1 cellular context compared by ENCODE assay signal in the genomic region with DNA sequence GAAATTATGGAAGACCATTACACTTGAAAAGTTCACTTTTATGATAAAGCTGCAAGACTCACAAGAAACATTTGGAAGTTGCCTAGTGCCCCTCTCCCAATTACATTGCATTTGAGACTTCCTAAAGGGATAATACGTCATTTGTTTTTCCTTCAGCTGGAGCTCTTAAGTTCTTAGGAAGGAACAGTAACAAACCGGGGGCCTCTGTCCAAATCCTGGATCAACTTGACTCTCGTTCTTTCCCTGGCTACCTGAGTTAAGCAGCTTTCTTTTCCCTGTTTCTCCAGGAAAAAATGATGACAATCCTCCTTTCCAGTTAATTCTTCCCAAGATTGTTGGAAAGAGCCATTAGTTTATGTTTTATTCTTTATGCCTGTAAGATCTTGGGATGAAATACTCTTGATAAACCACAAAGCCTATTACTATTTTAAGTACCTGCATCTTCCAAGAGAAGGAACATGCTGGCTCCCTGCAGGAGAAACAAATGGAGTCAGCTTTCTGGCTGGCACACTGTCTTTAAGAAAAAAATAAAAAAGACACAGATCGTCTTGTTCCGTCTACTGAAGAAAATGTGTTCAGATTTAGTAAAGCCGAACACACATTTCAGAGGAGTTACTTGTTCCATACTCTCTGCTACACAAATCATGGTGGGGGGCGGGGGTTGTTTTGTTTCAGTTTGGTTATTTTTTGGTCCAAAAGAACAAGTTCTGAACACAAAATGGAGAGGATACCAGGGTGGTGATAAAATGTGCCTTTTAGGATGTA.
TF ChIP-seq lines count a peak whose summit lies in the region.

No MANE protein-coding gene starts in this region.

TF ChIP-seq in endothelial cell of umbilical vein, 7 proteins besides CTCF, POLR2A, EP300 and RAD21:
- no peak for TF ChIP-seq JUN (IDR thresholded peaks at IDR 0.05; ENCODE audit: borderline replicate concordance, insufficient read depth, insufficient read length, low read depth)
- no peak for TF ChIP-seq POLR2AphosphoS5 (IDR thresholded peaks at IDR 0.05; ENCODE audit: insufficient read depth, low read depth, low read length)
- TF ChIP-seq GATA2 (IDR thresholded peaks at IDR 0.05; ENCODE audit: insufficient read depth, insufficient read length, low read depth, low read length): no peak
- no peak for TF ChIP-seq EZH2 (IDR thresholded peaks at IDR 0.05; ENCODE audit: borderline replicate concordance, low read depth, low read length, severe bottlenecking)
- TF ChIP-seq MYC (IDR thresholded peaks at IDR 0.05; ENCODE audit: low read depth, low read length): no peak
- TF ChIP-seq, protein P1, sequence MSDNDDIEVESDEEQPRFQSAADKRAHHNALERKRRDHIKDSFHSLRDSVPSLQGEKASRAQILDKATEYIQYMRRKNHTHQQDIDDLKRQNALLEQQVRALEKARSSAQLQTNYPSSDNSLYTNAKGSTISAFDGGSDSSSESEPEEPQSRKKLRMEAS (IDR thresholded peaks at IDR 0.05; ENCODE audit: insufficient read depth, insufficient read length): no peak
- TF ChIP-seq FOS (IDR thresholded peaks at IDR 0.05; ENCODE audit: borderline replicate concordance, insufficient read depth, low read length): no peak
